1 cellular context compared by ENCODE assay signal in the genomic region with DNA sequence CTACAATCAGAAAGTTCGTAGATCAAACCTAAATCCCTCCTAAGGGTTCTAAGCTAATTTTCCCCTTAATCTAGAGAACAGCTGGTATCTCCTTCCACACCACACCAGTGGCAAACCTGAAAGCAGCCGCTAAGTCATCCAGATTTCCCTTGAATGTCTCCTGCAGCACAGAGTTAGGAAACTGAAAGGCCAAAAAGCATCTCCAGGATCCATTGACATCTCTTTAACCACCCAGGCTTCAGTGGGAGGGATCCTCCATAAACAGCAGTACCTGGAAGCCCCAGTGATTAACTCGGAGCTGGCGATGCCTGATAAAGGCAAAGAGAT.
TF ChIP-seq lines count a peak whose summit lies in the region.

No MANE protein-coding gene starts in this region.

TF ChIP-seq in endothelial cell of umbilical vein, 7 proteins besides CTCF, POLR2A, EP300 and RAD21 (continued from another document):
- TF ChIP-seq MYC (IDR thresholded peaks at IDR 0.05; ENCODE audit: low read depth, low read length): no peak
- TF ChIP-seq FOS (IDR thresholded peaks at IDR 0.05; ENCODE audit: borderline replicate concordance, insufficient read depth, low read length): no peak
- no peak for TF ChIP-seq JUN (IDR thresholded peaks at IDR 0.05; ENCODE audit: borderline replicate concordance, insufficient read depth, insufficient read length, low read depth)
- TF ChIP-seq, protein P1, sequence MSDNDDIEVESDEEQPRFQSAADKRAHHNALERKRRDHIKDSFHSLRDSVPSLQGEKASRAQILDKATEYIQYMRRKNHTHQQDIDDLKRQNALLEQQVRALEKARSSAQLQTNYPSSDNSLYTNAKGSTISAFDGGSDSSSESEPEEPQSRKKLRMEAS (IDR thresholded peaks at IDR 0.05; ENCODE audit: insufficient read depth, insufficient read length): no peak
TF ChIP-seq in endothelial cell of umbilical vein: peak in this region for 0.
